1 cellular context compared by ENCODE assay signal in genomic region chr19:39351537-39352037, GRCh38.
TF ChIP-seq lines count a peak whose summit lies in the region.

No MANE protein-coding gene starts in this region.

TF ChIP-seq in K562, 482 proteins besides CTCF, POLR2A, EP300 and RAD21 (continues in another document):
- TF ChIP-seq, protein P1, sequence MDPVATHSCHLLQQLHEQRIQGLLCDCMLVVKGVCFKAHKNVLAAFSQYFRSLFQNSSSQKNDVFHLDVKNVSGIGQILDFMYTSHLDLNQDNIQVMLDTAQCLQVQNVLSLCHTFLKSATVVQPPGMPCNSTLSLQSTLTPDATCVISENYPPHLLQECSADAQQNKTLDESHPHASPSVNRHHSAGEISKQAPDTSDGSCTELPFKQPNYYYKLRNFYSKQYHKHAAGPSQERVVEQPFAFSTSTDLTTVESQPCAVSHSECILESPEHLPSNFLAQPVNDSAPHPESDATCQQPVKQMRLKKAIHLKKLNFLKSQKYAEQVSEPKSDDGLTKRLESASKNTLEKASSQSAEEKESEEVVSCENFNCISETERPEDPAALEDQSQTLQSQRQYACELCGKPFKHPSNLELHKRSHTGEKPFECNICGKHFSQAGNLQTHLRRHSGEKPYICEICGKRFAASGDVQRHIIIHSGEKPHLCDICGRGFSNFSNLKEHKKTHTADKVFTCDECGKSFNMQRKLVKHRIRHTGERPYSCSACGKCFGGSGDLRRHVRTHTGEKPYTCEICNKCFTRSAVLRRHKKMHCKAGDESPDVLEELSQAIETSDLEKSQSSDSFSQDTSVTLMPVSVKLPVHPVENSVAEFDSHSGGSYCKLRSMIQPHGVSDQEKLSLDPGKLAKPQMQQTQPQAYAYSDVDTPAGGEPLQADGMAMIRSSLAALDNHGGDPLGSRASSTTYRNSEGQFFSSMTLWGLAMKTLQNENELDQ (CRISPR knock-in tag; IDR thresholded peaks at IDR 0.05; ENCODE audit: borderline replicate concordance) = no peak
- TF ChIP-seq NUFIP1 (IDR thresholded peaks at IDR 0.05; ENCODE audit: partially characterized antibody) (no peak), FUS (optimal IDR thresholded peaks at IDR 0.05; ENCODE audit: low read depth, low read length) (no peak), KLF1 (tag; IDR thresholded peaks at IDR 0.05) (no peak), NCOA6 (IDR thresholded peaks at IDR 0.05) (no peak), HSF4 (CRISPR knock-in tag; IDR thresholded peaks at IDR 0.05; ENCODE audit: borderline replicate concordance) (no peak), ZNF696 (CRISPR knock-in tag; conservative IDR thresholded peaks at IDR 0.05) (no peak), ZNF584 (CRISPR knock-in tag; IDR thresholded peaks at IDR 0.05; ENCODE audit: low read depth) (no peak), ATF4 (CRISPR knock-in tag; IDR thresholded peaks at IDR 0.05) (no peak), HDAC6 (IDR thresholded peaks at IDR 0.05; ENCODE audit: low read depth, low read length) (no peak), FOXA3 (CRISPR knock-in tag; conservative IDR thresholded peaks at IDR 0.05 in 1 of 2, IDR thresholded peaks at IDR 0.05 in 1 of 2) (no peak), POLR2AphosphoS2 (IDR thresholded peaks at IDR 0.05; ENCODE audit: low read length) (no peak), ZNF384 (IDR thresholded peaks at IDR 0.05; ENCODE audit: low read depth, low read length) (no peak), HIVEP1 (CRISPR knock-in tag; IDR thresholded peaks at IDR 0.05) (no peak), ZNF707 (CRISPR knock-in tag; conservative IDR thresholded peaks at IDR 0.05) (no peak), ATF7 (IDR thresholded peaks at IDR 0.05) (peak; percentile 57; the same call in 1 of the 2 replicates), SUPT5H (IDR thresholded peaks at IDR 0.05) (no peak), ZBTB1 (CRISPR knock-in tag; IDR thresholded peaks at IDR 0.05; ENCODE audit: borderline replicate concordance, low read depth) (no peak), RFX5 (IDR thresholded peaks at IDR 0.05; ENCODE audit: low read depth, low read length) (peak; percentile 85), SIX5 (IDR thresholded peaks at IDR 0.05; ENCODE audit: borderline replicate concordance in 1 of 2, insufficient read depth in 1 of 2, low read depth in 1 of 2, low read length in 2 of 2) (no peak), NRF1 (conservative IDR thresholded peaks at IDR 0.05 in 1 of 2, IDR thresholded peaks at IDR 0.05 in 1 of 2) (no peak), MEF2D (tag; conservative IDR thresholded peaks at IDR 0.05; ENCODE audit: low read depth) (no peak), RAD51 (IDR thresholded peaks at IDR 0.05; ENCODE audit: borderline replicate concordance, low read depth) (no peak; the same call in 1 of the 2 replicates), ARID1B (IDR thresholded peaks at IDR 0.05) (peak; percentile 17; the same call in 1 of the 2 replicates), BRF1 (IDR thresholded peaks at IDR 0.05; ENCODE audit: borderline replicate concordance, extremely low read depth, insufficient read length) (no peak), ARID4B (CRISPR knock-in tag; IDR thresholded peaks at IDR 0.05) (no peak), ZNF77 (CRISPR knock-in tag; IDR thresholded peaks at IDR 0.05) (no peak), SRSF3 (IDR thresholded peaks at IDR 0.05; ENCODE audit: insufficient read depth, low read length) (no peak), ZNF212 (CRISPR knock-in tag; IDR thresholded peaks at IDR 0.05) (no peak), HDAC1 (IDR thresholded peaks at IDR 0.05) (0 out of 4 replicates have a peak, but pooled peaks of 1 of the 2 experiments have one; percentile 18), MNT (conservative IDR thresholded peaks at IDR 0.05) (peak in 1 of 2 experiments; percentile 25; a peak in 1 of 4 replicates), SAP30 (IDR thresholded peaks at IDR 0.05; ENCODE audit: borderline replicate concordance, insufficient read depth, low read depth, low read length, poor library complexity, severe bottlenecking) (no peak), ZBTB5 (IDR thresholded peaks at IDR 0.05) (no peak), ZNF24 (IDR thresholded peaks at IDR 0.05) (0 out of 2 replicates have a peak, but pooled peaks have one; percentile 23), SOX6 (IDR thresholded peaks at IDR 0.05) (no peak), ARNT (IDR thresholded peaks at IDR 0.05) (peak in 1 of 2 experiments; percentile 55; a peak in 1 of 4 replicates), RUNX1 (IDR thresholded peaks at IDR 0.05; ENCODE audit: low read depth) (no peak), CSDE1 (IDR thresholded peaks at IDR 0.05) (no peak), ZNF184 (CRISPR knock-in tag; IDR thresholded peaks at IDR 0.05) (no peak), RCOR1 (IDR thresholded peaks at IDR 0.05; ENCODE audit: borderline replicate concordance in 1 of 2, low read depth in 2 of 2, low read length in 2 of 2) (peak in 1 of 2 experiments; percentile 55; a peak in 1 of 4 replicates), TCF15 (CRISPR knock-in tag; IDR thresholded peaks at IDR 0.05) (no peak), MEIS2 (IDR thresholded peaks at IDR 0.05; ENCODE audit: partially characterized antibody) (peak; percentile 86), TCF7 (IDR thresholded peaks at IDR 0.05; ENCODE audit: borderline replicate concordance) (no peak), ZC3H4 (CRISPR knock-in tag; IDR thresholded peaks at IDR 0.05; ENCODE audit: borderline replicate concordance) (no peak), ELF1 (tag; IDR thresholded peaks at IDR 0.05) (no peak), NFXL1 (CRISPR knock-in tag; IDR thresholded peaks at IDR 0.05) (no peak)
- TF ChIP-seq, protein P2, sequence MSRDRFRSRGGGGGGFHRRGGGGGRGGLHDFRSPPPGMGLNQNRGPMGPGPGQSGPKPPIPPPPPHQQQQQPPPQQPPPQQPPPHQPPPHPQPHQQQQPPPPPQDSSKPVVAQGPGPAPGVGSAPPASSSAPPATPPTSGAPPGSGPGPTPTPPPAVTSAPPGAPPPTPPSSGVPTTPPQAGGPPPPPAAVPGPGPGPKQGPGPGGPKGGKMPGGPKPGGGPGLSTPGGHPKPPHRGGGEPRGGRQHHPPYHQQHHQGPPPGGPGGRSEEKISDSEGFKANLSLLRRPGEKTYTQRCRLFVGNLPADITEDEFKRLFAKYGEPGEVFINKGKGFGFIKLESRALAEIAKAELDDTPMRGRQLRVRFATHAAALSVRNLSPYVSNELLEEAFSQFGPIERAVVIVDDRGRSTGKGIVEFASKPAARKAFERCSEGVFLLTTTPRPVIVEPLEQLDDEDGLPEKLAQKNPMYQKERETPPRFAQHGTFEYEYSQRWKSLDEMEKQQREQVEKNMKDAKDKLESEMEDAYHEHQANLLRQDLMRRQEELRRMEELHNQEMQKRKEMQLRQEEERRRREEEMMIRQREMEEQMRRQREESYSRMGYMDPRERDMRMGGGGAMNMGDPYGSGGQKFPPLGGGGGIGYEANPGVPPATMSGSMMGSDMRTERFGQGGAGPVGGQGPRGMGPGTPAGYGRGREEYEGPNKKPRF (IDR thresholded peaks at IDR 0.05; ENCODE audit: low read depth, low read length) = no peak
- TF ChIP-seq, protein P3, sequence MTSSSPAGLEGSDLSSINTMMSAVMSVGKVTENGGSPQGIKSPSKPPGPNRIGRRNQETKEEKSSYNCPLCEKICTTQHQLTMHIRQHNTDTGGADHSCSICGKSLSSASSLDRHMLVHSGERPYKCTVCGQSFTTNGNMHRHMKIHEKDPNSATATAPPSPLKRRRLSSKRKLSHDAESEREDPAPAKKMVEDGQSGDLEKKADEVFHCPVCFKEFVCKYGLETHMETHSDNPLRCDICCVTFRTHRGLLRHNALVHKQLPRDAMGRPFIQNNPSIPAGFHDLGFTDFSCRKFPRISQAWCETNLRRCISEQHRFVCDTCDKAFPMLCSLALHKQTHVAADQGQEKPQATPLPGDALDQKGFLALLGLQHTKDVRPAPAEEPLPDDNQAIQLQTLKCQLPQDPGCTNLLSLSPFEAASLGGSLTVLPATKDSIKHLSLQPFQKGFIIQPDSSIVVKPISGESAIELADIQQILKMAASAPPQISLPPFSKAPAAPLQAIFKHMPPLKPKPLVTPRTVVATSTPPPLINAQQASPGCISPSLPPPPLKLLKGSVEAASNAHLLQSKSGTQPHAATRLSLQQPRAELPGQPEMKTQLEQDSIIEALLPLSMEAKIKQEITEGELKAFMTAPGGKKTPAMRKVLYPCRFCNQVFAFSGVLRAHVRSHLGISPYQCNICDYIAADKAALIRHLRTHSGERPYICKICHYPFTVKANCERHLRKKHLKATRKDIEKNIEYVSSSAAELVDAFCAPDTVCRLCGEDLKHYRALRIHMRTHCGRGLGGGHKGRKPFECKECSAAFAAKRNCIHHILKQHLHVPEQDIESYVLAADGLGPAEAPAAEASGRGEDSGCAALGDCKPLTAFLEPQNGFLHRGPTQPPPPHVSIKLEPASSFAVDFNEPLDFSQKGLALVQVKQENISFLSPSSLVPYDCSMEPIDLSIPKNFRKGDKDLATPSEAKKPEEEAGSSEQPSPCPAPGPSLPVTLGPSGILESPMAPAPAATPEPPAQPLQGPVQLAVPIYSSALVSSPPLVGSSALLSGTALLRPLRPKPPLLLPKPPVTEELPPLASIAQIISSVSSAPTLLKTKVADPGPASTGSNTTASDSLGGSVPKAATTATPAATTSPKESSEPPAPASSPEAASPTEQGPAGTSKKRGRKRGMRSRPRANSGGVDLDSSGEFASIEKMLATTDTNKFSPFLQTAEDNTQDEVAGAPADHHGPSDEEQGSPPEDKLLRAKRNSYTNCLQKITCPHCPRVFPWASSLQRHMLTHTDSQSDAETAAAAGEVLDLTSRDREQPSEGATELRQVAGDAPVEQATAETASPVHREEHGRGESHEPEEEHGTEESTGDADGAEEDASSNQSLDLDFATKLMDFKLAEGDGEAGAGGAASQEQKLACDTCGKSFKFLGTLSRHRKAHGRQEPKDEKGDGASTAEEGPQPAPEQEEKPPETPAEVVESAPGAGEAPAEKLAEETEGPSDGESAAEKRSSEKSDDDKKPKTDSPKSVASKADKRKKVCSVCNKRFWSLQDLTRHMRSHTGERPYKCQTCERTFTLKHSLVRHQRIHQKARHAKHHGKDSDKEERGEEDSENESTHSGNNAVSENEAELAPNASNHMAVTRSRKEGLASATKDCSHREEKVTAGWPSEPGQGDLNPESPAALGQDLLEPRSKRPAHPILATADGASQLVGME (CRISPR knock-in tag; IDR thresholded peaks at IDR 0.05) = no peak
